In genomic region chr1:186536272-186536905, GRCh38 we compare ENCODE assay signal across 20 cellular contexts.
A peak's percentile ranks its signal among the peaks of the same experiment; 100 is the strongest.
DNase-seq lines count a peak whose midpoint lies in the region; ATAC-seq, FAIRE-seq and TF ChIP-seq lines count a peak whose summit lies in the region.
"Had no signal": no experiment of that assay in that cellular context is flagged by ENCODE, and none has a peak within 500 bp of the region (broad histone marks: within the 10 kb centered on the region; RNA-seq: fewer than 3 reads in every experiment).

No MANE protein-coding gene starts in this region.

- H3K27ac ChIP-seq in astrocyte (ENCODE audit: low read depth, low read length) (peak overlapping the region; percentile 68), keratinocyte (ENCODE audit: control insufficient read depth, insufficient read depth, low read length) (no peak overlapping the region)
- H3K27ac ChIP-seq: uterus had no signal

- H3K4me3 Mint-ChIP-seq in astrocyte (ENCODE audit: unreplicated experiment) (no peak overlapping the region), Caco-2 (ENCODE audit: unreplicated experiment) (no peak overlapping the region)
- H3K4me3 Mint-ChIP-seq in stimulated activated naive CD8-positive, alpha-beta T cell treated with anti-CD3 and anti-CD28 coated beads, Interleukin-15, amount 100 ng/mL, for 72 hours: no peak overlapping the region
- H3K4me3 Mint-ChIP-seq: activated CD4-positive, alpha-beta T cell treated with anti-CD3 and anti-CD28 coated beads for 36 hours; activated naive CD8-positive, alpha-beta T cell treated with anti-CD3 and anti-CD28 coated beads, Interleukin-2, amount 50 U/mL, for 24 hours; CD4-positive, alpha-beta T cell; natural killer cell had no signal

- H3K9me3 ChIP-seq in astrocyte (ENCODE audit: insufficient read depth, low read depth, low read length): no peaks in the 10 kb centered on the region
- no peaks in the 10 kb centered on the region for H3K9me3 ChIP-seq in keratinocyte (ENCODE audit: control insufficient read depth, low read depth, low read length)
- no peaks in the 10 kb centered on the region for H3K9me3 ChIP-seq in Caco-2
- H3K9me3 ChIP-seq: uterus had no signal

- no peaks in the 10 kb centered on the region for H3K27me3 Mint-ChIP-seq in astrocyte (ENCODE audit: low read depth, unreplicated experiment)
- H3K27me3 Mint-ChIP-seq in Caco-2 (ENCODE audit: insufficient read depth, unreplicated experiment): no peaks in the 10 kb centered on the region
- peaks cover 10% of the 10 kb centered on the region for H3K27me3 Mint-ChIP-seq in stimulated activated naive CD8-positive, alpha-beta T cell treated with anti-CD3 and anti-CD28 coated beads, Interleukin-15, amount 100 ng/mL, for 72 hours
- H3K27me3 Mint-ChIP-seq: CD4-positive, alpha-beta T cell had no signal

- H3K27ac Mint-ChIP-seq in astrocyte (ENCODE audit: unreplicated experiment) (peak overlapping the region; percentile 49), Caco-2 (ENCODE audit: unreplicated experiment) (no peak overlapping the region)
- H3K27ac Mint-ChIP-seq in stimulated activated naive CD8-positive, alpha-beta T cell treated with anti-CD3 and anti-CD28 coated beads, Interleukin-15, amount 100 ng/mL, for 72 hours: no peak overlapping the region
- H3K27ac Mint-ChIP-seq: activated CD4-positive, alpha-beta T cell treated with anti-CD3 and anti-CD28 coated beads for 36 hours; activated naive CD8-positive, alpha-beta T cell treated with anti-CD3 and anti-CD28 coated beads, Interleukin-2, amount 50 U/mL, for 24 hours; CD4-positive, alpha-beta T cell; natural killer cell had no signal

- H3K9me1 ChIP-seq in keratinocyte (ENCODE audit: control insufficient read depth, extremely low read depth, insufficient read depth, low read length): no peaks in the 10 kb centered on the region

- H3K9ac ChIP-seq in astrocyte (ENCODE audit: low read length): peak overlapping the region; percentile 32
- H3K9ac ChIP-seq in keratinocyte (ENCODE audit: control insufficient read depth, extremely low read depth, insufficient read depth, low read length): no peak overlapping the region

- peak overlapping the region; percentile 65 for H3K4me2 ChIP-seq in astrocyte (ENCODE audit: low read length)
- peak overlapping the region; percentile 57 for H3K4me2 ChIP-seq in keratinocyte (ENCODE audit: control insufficient read depth, extremely low read depth, insufficient read depth, low read depth, low read length)

- H2AFZ ChIP-seq in astrocyte (ENCODE audit: low read depth, low read length) (peak overlapping the region; percentile 32), keratinocyte (ENCODE audit: control insufficient read depth, low read length) (no peak overlapping the region)

- CTCF ChIA-PET in Caco-2 (lab: Charles Lee): no interaction called here

- H3K36me3 Mint-ChIP-seq in astrocyte (ENCODE audit: low read depth, unreplicated experiment) (no peaks in the 10 kb centered on the region), Caco-2 (ENCODE audit: insufficient read depth, unreplicated experiment) (no peaks in the 10 kb centered on the region)

- no peaks in the 10 kb centered on the region for H4K20me1 ChIP-seq in astrocyte (ENCODE audit: insufficient read depth, low read length)
- no peaks in the 10 kb centered on the region for H4K20me1 ChIP-seq in keratinocyte (ENCODE audit: control insufficient read depth, extremely low read depth, insufficient read depth, low read length)

- ATAC-seq in stimulated activated naive CD8-positive, alpha-beta T cell treated with anti-CD3 and anti-CD28 coated beads, Interleukin-15, amount 100 ng/mL, for 72 hours: no peak
- ATAC-seq: activated CD4-positive, alpha-beta T cell treated with anti-CD3 and anti-CD28 coated beads for 36 hours; activated naive CD8-positive, alpha-beta T cell treated with anti-CD3 and anti-CD28 coated beads, Interleukin-2, amount 50 U/mL, for 24 hours; natural killer cell had no signal

- H3K4me3 ChIP-seq in astrocyte (ENCODE audit: insufficient read depth, low read depth, low read length): no peak overlapping the region
- H3K4me3 ChIP-seq in keratinocyte (ENCODE audit: control insufficient read depth in 2 of 3, extremely low read depth in 1 of 3, insufficient read depth in 2 of 3, low read depth in 1 of 3, low read length in 3 of 3): no peak overlapping the region
- no peak overlapping the region for H3K4me3 ChIP-seq in Caco-2 (ENCODE audit: low read depth, low read length)
- H3K4me3 ChIP-seq: uterus had no signal

- peaks cover 30% of the 10 kb centered on the region for H3K4me1 Mint-ChIP-seq in astrocyte (ENCODE audit: low read depth, unreplicated experiment)
- no peaks in the 10 kb centered on the region for H3K4me1 Mint-ChIP-seq in Caco-2 (ENCODE audit: low read depth, unreplicated experiment)
- no peaks in the 10 kb centered on the region for H3K4me1 Mint-ChIP-seq in stimulated activated naive CD8-positive, alpha-beta T cell treated with anti-CD3 and anti-CD28 coated beads, Interleukin-15, amount 100 ng/mL, for 72 hours
- H3K4me1 Mint-ChIP-seq: activated CD4-positive, alpha-beta T cell treated with anti-CD3 and anti-CD28 coated beads for 36 hours; activated naive CD8-positive, alpha-beta T cell treated with anti-CD3 and anti-CD28 coated beads, Interleukin-2, amount 50 U/mL, for 24 hours; natural killer cell had no signal

- H3K79me2 ChIP-seq in astrocyte (ENCODE audit: insufficient read depth, low read length) (no peaks in the 10 kb centered on the region), keratinocyte (ENCODE audit: control insufficient read depth, insufficient read depth, low read length) (no peaks in the 10 kb centered on the region)

- H3K36me3 ChIP-seq in astrocyte (ENCODE audit: insufficient read depth, low read length) (no peaks in the 10 kb centered on the region), keratinocyte (ENCODE audit: control insufficient read depth in 2 of 2, extremely low read depth in 1 of 2, insufficient read depth in 2 of 2, low read length in 2 of 2) (no peaks in the 10 kb centered on the region), Caco-2 (ENCODE audit: control insufficient read depth, insufficient read depth, low read length) (no peaks in the 10 kb centered on the region)
- H3K36me3 ChIP-seq: uterus had no signal

- peaks cover 26% of the 10 kb centered on the region for H3K4me1 ChIP-seq in astrocyte (ENCODE audit: insufficient read depth, low read length)
- peaks cover 24% of the 10 kb centered on the region for H3K4me1 ChIP-seq in keratinocyte (ENCODE audit: control insufficient read depth, extremely low read depth, insufficient read depth, low read length)
- no peaks in the 10 kb centered on the region for H3K4me1 ChIP-seq in Caco-2
- H3K4me1 ChIP-seq: uterus had no signal

- POLR2A ChIA-PET in Caco-2 (lab: Charles Lee): no interaction called here

- H3K9me3 Mint-ChIP-seq in astrocyte (ENCODE audit: unreplicated experiment): peaks cover 6% of the 10 kb centered on the region
- peaks cover 38% of the 10 kb centered on the region for H3K9me3 Mint-ChIP-seq in Caco-2 (ENCODE audit: unreplicated experiment)
- H3K9me3 Mint-ChIP-seq in stimulated activated naive CD8-positive, alpha-beta T cell treated with anti-CD3 and anti-CD28 coated beads, Interleukin-15, amount 100 ng/mL, for 72 hours: peaks cover 11 to 18% of the 10 kb centered on the region in 2 donors

- TF ChIP-seq CTCF in astrocyte (IDR thresholded peaks at IDR 0.05; ENCODE audit: insufficient read depth, low read depth, low read length): no peak
- TF ChIP-seq CTCF in keratinocyte (optimal IDR thresholded peaks at IDR 0.05 in 1 of 3, IDR thresholded peaks at IDR 0.05 in 1 of 3, conservative IDR thresholded peaks at IDR 0.05 in 1 of 3; ENCODE audit: extremely low read depth in 1 of 3, insufficient read depth in 2 of 3, low read length in 3 of 3): no peak
- TF ChIP-seq CTCF in Caco-2 (IDR thresholded peaks at IDR 0.05; ENCODE audit: insufficient read depth in 1 of 2, low read depth in 1 of 2, low read length in 1 of 2, severe bottlenecking in 1 of 2, unreplicated experiment in 1 of 2): no peak

- H3K27me3 ChIP-seq in astrocyte (ENCODE audit: insufficient read depth, low read length) (no peaks in the 10 kb centered on the region), keratinocyte (ENCODE audit: control insufficient read depth, extremely low read depth, insufficient read depth, low read length) (no peaks in the 10 kb centered on the region), Caco-2 (replicated peaks; ENCODE audit: control insufficient read depth, insufficient read depth, low read length) (no peaks in the 10 kb centered on the region)
- H3K27me3 ChIP-seq: uterus had no signal

- no TSS peak for BruUV-seq in Caco-2 (replicated peaks; lab: Mats Ljungman, UMichigan)

- FAIRE-seq in astrocyte (lab: Jason Lieb, UNC) (no peak), keratinocyte (lab: Jason Lieb, UNC) (no peak)
- FAIRE-seq: colon, GM19239 had no signal

- intact Hi-C loops in Caco-2 (cut with micrococcal nuclease; ENCODE audit: unreplicated experiment): no loop called here

- DNase-seq in HCEC 1CT (peak; percentile 72), NOMO-1 treated with DMSO at 0.1 percent for 48 hours (lab: John Stamatoyannopoulos, UW; ENCODE audit: unreplicated experiment) (peak; percentile 80), astrocyte (ENCODE audit: low read depth) (peak; percentile 25), keratinocyte (ENCODE audit: low read depth, low spot score) (no peak), HPDE6-E6E7 (ENCODE audit: extremely low spot score) (no peak), Caco-2 (no peak), AG20443 (ENCODE audit: low spot score) (no peak)
- no peak for DNase-seq in stimulated activated naive CD8-positive, alpha-beta T cell treated with anti-CD3 and anti-CD28 coated beads, Interleukin-15, amount 100 ng/mL, for 72 hours
- DNase-seq: activated CD4-positive, alpha-beta T cell treated with anti-CD3 and anti-CD28 coated beads for 36 hours; activated naive CD8-positive, alpha-beta T cell treated with anti-CD3 and anti-CD28 coated beads, Interleukin-2, amount 50 U/mL, for 24 hours; activated T-cell treated with anti-CD3 and anti-CD28 coated beads, Interleukin-2, amount 50 U/mL, for 1 hour; CD4-positive, alpha-beta T cell; erythroblast; natural killer cell; NK-92 treated with Interleukin-12 subunit alpha and Interleukin-12 subunit beta, amount 100 ng/mL, for 24 hours; retina; stimulated activated naive CD4-positive, alpha-beta T cell treated with Interleukin-2 at 50 U/mL for 16 hours; uterus had no signal

- dilution Hi-C loops in keratinocyte (cut with MboI; ENCODE audit: extremely low pct_ligation_motif_present, low sequenced_read_pairs): no loop called here

Comparison
In these comparisons a context has a peak if more than half of its experiments do, and no peak if none do; other contexts are left out.
1. DNase-seq: peak in HCEC 1CT (single experiment), NOMO-1 treated with DMSO at 0.1 percent for 48 hours (single experiment) and astrocyte (single experiment); none in keratinocyte (single experiment), HPDE6-E6E7 (single experiment), Caco-2 (0 of 2), stimulated activated naive CD8-positive, alpha-beta T cell treated with anti-CD3 and anti-CD28 coated beads, Interleukin-15, amount 100 ng/mL, for 72 hours (0 of 2) and AG20443 (single experiment).